Comparison of ENCODE assay signal across 8 cellular contexts in genomic region chr7:20172736-20173334, GRCh38. TPM values are rescaled to one million over a fixed set of nuclear protein-coding genes. Genes with fewer than 3 reads are reported as not detected.
DNase-seq lines count a peak whose midpoint lies in the region; ATAC-seq and TF ChIP-seq lines count a peak whose summit lies in the region.

No MANE protein-coding gene starts in this region.

- no peak overlapping the region for H3K4me3 ChIP-seq in BJ (ENCODE audit: low read depth, low read length)
- no peak overlapping the region for H3K4me3 ChIP-seq in LNCaP clone FGC (ENCODE audit: low read depth, low read length)

- in situ Hi-C loops in GM13976 (cut with MboI; ENCODE audit: low sequenced_read_pairs, unreplicated experiment), result loop anchor here (25.0 kb wide), 2 partner anchors 411 to 414 kb away; partner anchors contain the start of gene TMEM196

- no peaks in the 10 kb centered on the region for H3K36me3 Mint-ChIP-seq in progenitor cell of endocrine pancreas (ENCODE audit: insufficient read depth)

- H3K27me3 Mint-ChIP-seq in progenitor cell of endocrine pancreas, result no peaks in the 10 kb centered on the region

- ATAC-seq in SK-N-SH treated with all-trans-retinoic acid at 6 μM for 48 hours (peak; percentile 97), GM19397 (IDR thresholded peaks at IDR 0.05; ENCODE audit: unreplicated experiment) (no peak)

- no peak overlapping the region for H3K4me3 Mint-ChIP-seq in progenitor cell of endocrine pancreas (ENCODE audit: low read depth)

- TF ChIP-seq CTCF in BJ (IDR thresholded peaks at IDR 0.05; ENCODE audit: insufficient read depth, low read depth, low read length), result peak; percentile 70
- peak; percentile 13 for TF ChIP-seq CTCF in GM13976 (IDR thresholded peaks at IDR 0.05; ENCODE audit: borderline replicate concordance, control extremely low read depth, extremely low read depth, insufficient read depth, missing control alignments)
- peak; percentile 78 for TF ChIP-seq CTCF in LNCaP clone FGC (IDR thresholded peaks at IDR 0.05; ENCODE audit: control insufficient read depth, extremely low read depth, insufficient read depth)
- peak; percentile 79 for TF ChIP-seq CTCF in progenitor cell of endocrine pancreas (IDR thresholded peaks at IDR 0.05; ENCODE audit: unreplicated experiment)

- no peaks in the 10 kb centered on the region for H3K27me3 ChIP-seq in BJ (ENCODE audit: control insufficient read depth, insufficient read depth, low read length)

- H3K36me3 ChIP-seq in BJ (ENCODE audit: control insufficient read depth, insufficient read depth, low read length), result no peaks in the 10 kb centered on the region

- H3K4me1 Mint-ChIP-seq in progenitor cell of endocrine pancreas (ENCODE audit: low read depth), result no peaks in the 10 kb centered on the region

- H3K27ac Mint-ChIP-seq in progenitor cell of endocrine pancreas, result no peak overlapping the region

- POLR2A ChIA-PET in BJ (lab: Charles Lee), result no interaction called here

- DNase-seq in BJ (ENCODE audit: low read depth), result no peak
- DNase-seq in GM13976 (ENCODE audit: low spot score), result peak; percentile 41
- DNase-seq in LNCaP clone FGC (ENCODE audit: low read depth), result peak; percentile 32
- peak; percentile 36 for DNase-seq in fibroblast of the conjunctiva (ENCODE audit: low read depth)
- peak; percentile 43 for DNase-seq in progenitor cell of endocrine pancreas (ENCODE audit: low spot score, unreplicated experiment)
- DNase-seq in OCI-M2 (lab: John Stamatoyannopoulos, UW; ENCODE audit: unreplicated experiment), result no peak

- CTCF ChIA-PET in BJ (lab: Yijun Ruan, JAX), result interaction anchor here (0.6 to 3.3 kb wide), 17 partner anchors 65 to 426 kb away, joined by 3 to 46 read pairs (median 3); no protein-coding TSS in a partner anchor

- no peaks in the 10 kb centered on the region for H3K9me3 Mint-ChIP-seq in progenitor cell of endocrine pancreas (ENCODE audit: low read depth)

TF ChIP-seq in SK-N-SH treated with all-trans-retinoic acid at 6 μM for 48 hours, 23 proteins besides CTCF, POLR2A, EP300 and RAD21:
- TF ChIP-seq CREB5 (CRISPR knock-in tag; IDR thresholded peaks at IDR 0.05; ENCODE audit: low read depth) (no peak), TOX (CRISPR knock-in tag; IDR thresholded peaks at IDR 0.05; ENCODE audit: borderline replicate concordance) (no peak)
TF ChIP-seq in SK-N-SH treated with all-trans-retinoic acid at 6 μM for 48 hours: peak in this region for 0.

RNA-seq across cellular contexts. Expression of gene MACC1, which starts 44.3 kb away (rescaled TPM):
- not detected in 2 replicates for polyA plus RNA-seq in BJ (2011; rRNA removed)
- polyA minus RNA-seq in BJ (2011; rRNA and poly(A)+ RNA removed), result not detected in 2 replicates
- 16.1 and 21.3 TPM in 2 replicates for total RNA-seq in progenitor cell of endocrine pancreas

Comparison
In these comparisons a context has a peak if more than half of its experiments do, and no peak if none do; other contexts are left out.
1. DNase-seq: peak in GM13976 (single experiment), LNCaP clone FGC (single experiment), fibroblast of the conjunctiva (single experiment) and progenitor cell of endocrine pancreas (single experiment); none in BJ (single experiment) and OCI-M2 (single experiment).
2. CTCF ChIP-seq: peak in every context shown above with its lines; median percentile 79 in progenitor cell of endocrine pancreas; 78 in LNCaP clone FGC; 70 in BJ; 13 in GM13976.